8 cellular contexts compared by ENCODE assay signal in genomic region chr19:34171877-34172660, GRCh38. TPM values are rescaled to one million over a fixed set of nuclear protein-coding genes. Genes with fewer than 3 reads are reported as not detected.
DNase-seq lines count a peak whose midpoint lies in the region; ATAC-seq and TF ChIP-seq lines count a peak whose summit lies in the region.

TSS of gene LSM14A (plus strand) at chr19:34172504. CDS start at chr19:34172643, 139 bp downstream.

- peak within 1 kb of the TSS; percentile 95 for H3K9ac ChIP-seq in endodermal cell (ENCODE audit: extremely low read depth, low read length, poor library complexity, severe bottlenecking)

- H3K27ac Mint-ChIP-seq in CD8-positive, alpha-beta memory T cell = peak within 1 kb of the TSS; percentile 94 to 100 (median 99)
- H3K27ac Mint-ChIP-seq in endodermal cell = peak within 1 kb of the TSS; percentile 100

- peak; percentile 91 to 96 (median 95) for DNase-seq in CD8-positive, alpha-beta memory T cell
- DNase-seq in HS-5 (ENCODE audit: low read depth) = peak; percentile 50
- peak; percentile 68 for DNase-seq in NOMO-1 treated with dmso at 0.1 percent for 144 hours (lab: John Stamatoyannopoulos, UW; ENCODE audit: unreplicated experiment)
- peak; percentile 74 for DNase-seq in activated CD8-positive, alpha-beta memory T cell treated with anti-CD3 and anti-CD28 coated beads, Interleukin-2, amount 50 U/mL, for 1 hour (ENCODE audit: extremely low read depth)
- DNase-seq in endodermal cell = peak; percentile 96
- peak; percentile 80 for DNase-seq in stimulated activated CD8-positive, alpha-beta memory T cell treated with anti-CD3 and anti-CD28 coated beads, Interleukin-15, amount 100 ng/mL, for 24 hours (ENCODE audit: low read depth)

- 1 to 2% methylated on average over 14 to 83 of the region's 83 CpGs for WGBS in endodermal cell (ENCODE audit: insufficient coverage in 1 of 2, insufficient read length in 1 of 2), 2 experiments
- 1% methylated on average over 65 to 71 of the region's 83 CpGs for whole genome bisulfite sequencing in mesodermal cell (ENCODE audit: insufficient coverage in 2 of 2), 2 experiments

- H3K27me3 Mint-ChIP-seq in CD8-positive, alpha-beta memory T cell = no peaks in the 10 kb centered on the region
- H3K27me3 Mint-ChIP-seq in endodermal cell (ENCODE audit: insufficient read depth) = no peaks in the 10 kb centered on the region

- CTCF ChIA-PET in CD8-positive, alpha-beta memory T cell (lab: Charles Lee) = interaction anchor here (1.4 to 1.9 kb wide), 3 partner anchors 15 to 995 kb away, joined by 3 to 4 read pairs (median 3); no protein-coding TSS in a partner anchor

- H3K4me3 ChIP-seq in CD8-positive, alpha-beta memory T cell (ENCODE audit: low read length) = peak within 1 kb of the TSS; percentile 93
- peak within 1 kb of the TSS; percentile 95 for H3K4me3 ChIP-seq in endodermal cell (ENCODE audit: low read length)
- H3K4me3 ChIP-seq in mesodermal cell (ENCODE audit: extremely low read depth, insufficient read depth, low read length, poor library complexity, severe bottlenecking) = peak within 1 kb of the TSS; percentile 97

- peaks cover 0 to 33% (median 4%) of the 10 kb centered on the region in 3 donors for H3K36me3 Mint-ChIP-seq in CD8-positive, alpha-beta memory T cell
- H3K36me3 Mint-ChIP-seq in endodermal cell (ENCODE audit: low read depth) = peaks cover 15% of the 10 kb centered on the region

- peak within 1 kb of the TSS; percentile 90 for H3K27ac ChIP-seq in CD8-positive, alpha-beta memory T cell (ENCODE audit: low read depth, low read length)
- peak within 1 kb of the TSS; percentile 98 for H3K27ac ChIP-seq in endodermal cell (ENCODE audit: low read depth, low read length)
- peak within 1 kb of the TSS; percentile 99 for H3K27ac ChIP-seq in mesodermal cell (ENCODE audit: low read depth, low read length, severe bottlenecking)

- no peaks in the 10 kb centered on the region for H3K9me3 Mint-ChIP-seq in CD8-positive, alpha-beta memory T cell
- H3K9me3 Mint-ChIP-seq in endodermal cell = no peaks in the 10 kb centered on the region

- POLR2A ChIA-PET in CD8-positive, alpha-beta memory T cell (lab: Charles Lee) = interaction anchor here (0.5 to 2.6 kb wide), 8 partner anchors 10 to 995 kb away, joined by 3 to 8 read pairs (median 6); partner anchors contain the start of gene ZNF302

- H3K4me3 Mint-ChIP-seq in CD8-positive, alpha-beta memory T cell = peak within 1 kb of the TSS; percentile 92 to 99 (median 96)
- peak within 1 kb of the TSS; percentile 94 for H3K4me3 Mint-ChIP-seq in endodermal cell

- H3K36me3 ChIP-seq in CD8-positive, alpha-beta memory T cell (ENCODE audit: insufficient read depth, low read length) = no peaks in the 10 kb centered on the region
- peaks cover 24% of the 10 kb centered on the region for H3K36me3 ChIP-seq in endodermal cell (ENCODE audit: control insufficient read depth, insufficient read depth, low read length)
- H3K36me3 ChIP-seq in mesodermal cell (ENCODE audit: control insufficient read depth, insufficient read depth, low read length) = peaks cover 10% of the 10 kb centered on the region

- no peaks in the 10 kb centered on the region for H3K9me3 ChIP-seq in CD8-positive, alpha-beta memory T cell (ENCODE audit: low read length)
- H3K9me3 ChIP-seq in endodermal cell (ENCODE audit: control insufficient read depth, low read length) = no peaks in the 10 kb centered on the region
- no peaks in the 10 kb centered on the region for H3K9me3 ChIP-seq in mesodermal cell (ENCODE audit: control insufficient read depth, low read length)

- H3K4me1 Mint-ChIP-seq in CD8-positive, alpha-beta memory T cell = peaks cover 43 to 50% (median 44%) of the 10 kb centered on the region in 3 donors
- peaks cover 19% of the 10 kb centered on the region for H3K4me1 Mint-ChIP-seq in endodermal cell

- no peak for TF ChIP-seq CTCF in endodermal cell (conservative IDR thresholded peaks at IDR 0.05)

- H3K4me1 ChIP-seq in CD8-positive, alpha-beta memory T cell (ENCODE audit: insufficient read depth, low read length) = peaks cover 39% of the 10 kb centered on the region
- H3K4me1 ChIP-seq in endodermal cell (ENCODE audit: control insufficient read depth, insufficient read depth, low read length) (no peaks in the 10 kb centered on the region), mesodermal cell (ENCODE audit: control insufficient read depth, insufficient read depth, low read length, poor library complexity, severe bottlenecking) (no peaks in the 10 kb centered on the region)

- peak; percentile 57 for ATAC-seq in GM19467 (IDR thresholded peaks at IDR 0.05; ENCODE audit: unreplicated experiment)

- no peaks in the 10 kb centered on the region for H3K27me3 ChIP-seq in CD8-positive, alpha-beta memory T cell (ENCODE audit: insufficient read depth, low read length, poor library complexity, severe bottlenecking)
- H3K27me3 ChIP-seq in endodermal cell (ENCODE audit: control insufficient read depth, insufficient read depth, low read length, poor library complexity, severe bottlenecking) = no peaks in the 10 kb centered on the region

RNA-seq across cellular contexts. Expression of gene LSM14A, which starts in this region (rescaled TPM):
- total RNA-seq in CD8-positive, alpha-beta memory T cell = 100 to 1,000 TPM; 111 to 129 TPM
- 167 TPM for polyA plus RNA-seq in CD8-positive, alpha-beta memory T cell
- 100 to 1,000 TPM; 188 to 192 TPM for total RNA-seq in endodermal cell
- 158 TPM for polyA plus RNA-seq in endodermal cell (2013, experiment 1 of 2)
- polyA plus RNA-seq in endodermal cell (2013, experiment 2 of 2) = 144 TPM
- 126 TPM for polyA plus RNA-seq in mesodermal cell (2013, experiment 1 of 2)
- polyA plus RNA-seq in mesodermal cell (2013, experiment 2 of 2) = 117 TPM

Comparison
In these comparisons a context has a peak if more than half of its experiments do, and no peak if none do; other contexts are left out.
1. Peak in every context shown above with its lines: DNase-seq, ATAC-seq, H3K4me3 ChIP-seq and H3K27ac ChIP-seq.